1 cellular context compared by ENCODE assay signal in genomic region chr10:23341004-23341403, GRCh38.
TF ChIP-seq lines count a peak whose summit lies in the region.

No MANE protein-coding gene starts in this region.

TF ChIP-seq in HEK293, 187 proteins besides CTCF, POLR2A, EP300 and RAD21 (continued from another document):
- TF ChIP-seq, protein P1, sequence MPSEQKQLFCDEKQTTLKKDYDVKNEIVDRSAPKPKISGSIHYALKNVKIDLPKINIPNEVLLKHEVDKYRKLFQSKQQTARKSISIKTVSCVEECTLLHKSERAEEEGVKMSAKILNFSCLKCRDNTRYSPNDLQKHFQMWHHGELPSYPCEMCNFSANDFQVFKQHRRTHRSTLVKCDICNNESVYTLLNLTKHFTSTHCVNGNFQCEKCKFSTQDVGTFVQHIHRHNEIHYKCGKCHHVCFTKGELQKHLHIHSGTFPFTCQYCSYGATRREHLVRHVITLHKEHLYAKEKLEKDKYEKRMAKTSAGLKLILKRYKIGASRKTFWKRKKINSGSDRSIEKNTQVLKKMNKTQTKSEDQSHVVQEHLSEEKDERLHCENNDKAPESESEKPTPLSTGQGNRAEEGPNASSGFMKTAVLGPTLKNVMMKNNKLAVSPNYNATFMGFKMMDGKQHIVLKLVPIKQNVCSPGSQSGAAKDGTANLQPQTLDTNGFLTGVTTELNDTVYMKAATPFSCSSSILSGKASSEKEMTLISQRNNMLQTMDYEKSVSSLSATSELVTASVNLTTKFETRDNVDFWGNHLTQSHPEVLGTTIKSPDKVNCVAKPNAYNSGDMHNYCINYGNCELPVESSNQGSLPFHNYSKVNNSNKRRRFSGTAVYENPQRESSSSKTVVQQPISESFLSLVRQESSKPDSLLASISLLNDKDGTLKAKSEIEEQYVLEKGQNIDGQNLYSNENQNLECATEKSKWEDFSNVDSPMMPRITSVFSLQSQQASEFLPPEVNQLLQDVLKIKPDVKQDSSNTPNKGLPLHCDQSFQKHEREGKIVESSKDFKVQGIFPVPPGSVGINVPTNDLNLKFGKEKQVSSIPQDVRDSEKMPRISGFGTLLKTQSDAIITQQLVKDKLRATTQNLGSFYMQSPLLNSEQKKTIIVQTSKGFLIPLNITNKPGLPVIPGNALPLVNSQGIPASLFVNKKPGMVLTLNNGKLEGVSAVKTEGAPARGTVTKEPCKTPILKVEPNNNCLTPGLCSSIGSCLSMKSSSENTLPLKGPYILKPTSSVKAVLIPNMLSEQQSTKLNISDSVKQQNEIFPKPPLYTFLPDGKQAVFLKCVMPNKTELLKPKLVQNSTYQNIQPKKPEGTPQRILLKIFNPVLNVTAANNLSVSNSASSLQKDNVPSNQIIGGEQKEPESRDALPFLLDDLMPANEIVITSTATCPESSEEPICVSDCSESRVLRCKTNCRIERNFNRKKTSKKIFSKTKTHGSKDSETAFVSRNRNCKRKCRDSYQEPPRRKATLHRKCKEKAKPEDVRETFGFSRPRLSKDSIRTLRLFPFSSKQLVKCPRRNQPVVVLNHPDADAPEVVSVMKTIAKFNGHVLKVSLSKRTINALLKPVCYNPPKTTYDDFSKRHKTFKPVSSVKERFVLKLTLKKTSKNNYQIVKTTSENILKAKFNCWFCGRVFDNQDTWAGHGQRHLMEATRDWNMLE (tag by site-specific recombination; conservative IDR thresholded peaks at IDR 0.05; ENCODE audit: low read depth), result peak; percentile 40; the same call in 1 of the 2 replicates
- TF ChIP-seq KLF10 (tag by site-specific recombination; IDR thresholded peaks at IDR 0.05), result no peak
- no peak for TF ChIP-seq ZNF768 (tag by site-specific recombination; IDR thresholded peaks at IDR 0.05)
- TF ChIP-seq ZNF670 (tag by site-specific recombination; IDR thresholded peaks at IDR 0.05; ENCODE audit: low read depth), result 0 out of 2 replicates have a peak, but pooled peaks have one; percentile 12
- peak; percentile 16 for TF ChIP-seq SETDB1 (IDR thresholded peaks at IDR 0.05; ENCODE audit: insufficient read length, low read length)
- peak; percentile 92 for TF ChIP-seq ZBTB17 (tag by site-specific recombination; IDR thresholded peaks at IDR 0.05)
- TF ChIP-seq ZNF18 (tag by site-specific recombination; IDR thresholded peaks at IDR 0.05), result no peak
- TF ChIP-seq, protein P2, sequence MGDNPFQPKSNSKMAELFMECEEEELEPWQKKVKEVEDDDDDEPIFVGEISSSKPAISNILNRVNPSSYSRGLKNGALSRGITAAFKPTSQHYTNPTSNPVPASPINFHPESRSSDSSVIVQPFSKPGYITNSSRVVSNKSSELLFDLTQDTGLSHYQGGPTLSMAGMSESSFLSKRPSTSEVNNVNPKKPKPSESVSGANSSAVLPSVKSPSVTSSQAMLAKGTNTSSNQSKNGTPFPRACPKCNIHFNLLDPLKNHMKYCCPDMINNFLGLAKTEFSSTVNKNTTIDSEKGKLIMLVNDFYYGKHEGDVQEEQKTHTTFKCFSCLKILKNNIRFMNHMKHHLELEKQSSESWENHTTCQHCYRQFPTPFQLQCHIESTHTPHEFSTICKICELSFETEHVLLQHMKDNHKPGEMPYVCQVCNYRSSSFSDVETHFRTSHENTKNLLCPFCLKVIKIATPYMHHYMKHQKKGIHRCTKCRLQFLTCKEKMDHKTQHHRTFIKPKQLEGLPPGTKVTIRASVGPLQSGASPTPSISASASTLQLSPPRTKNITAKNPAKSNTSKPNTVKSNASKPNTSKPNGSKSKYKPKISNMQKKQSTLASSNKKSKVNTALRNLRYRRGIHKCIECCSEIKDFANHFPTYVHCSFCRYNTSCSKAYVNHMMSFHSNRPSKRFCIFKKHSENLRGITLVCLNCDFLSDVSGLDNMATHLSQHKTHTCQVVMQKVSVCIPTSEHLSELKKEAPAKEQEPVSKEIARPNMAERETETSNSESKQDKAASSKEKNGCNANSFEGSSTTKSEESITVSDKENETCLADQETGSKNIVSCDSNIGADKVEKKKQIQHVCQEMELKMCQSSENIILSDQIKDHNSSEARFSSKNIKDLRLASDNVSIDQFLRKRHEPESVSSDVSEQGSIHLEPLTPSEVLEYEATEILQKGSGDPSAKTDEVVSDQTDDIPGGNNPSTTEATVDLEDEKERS (tag by site-specific recombination; IDR thresholded peaks at IDR 0.05), result no peak
- TF ChIP-seq ZNF146 (tag by site-specific recombination; IDR thresholded peaks at IDR 0.05), result no peak
- no peak for TF ChIP-seq ZNF654 (tag by site-specific recombination; IDR thresholded peaks at IDR 0.05; ENCODE audit: low read depth)
- no peak for TF ChIP-seq ZNF843 (tag by site-specific recombination; IDR thresholded peaks at IDR 0.05)
